In the genomic region with DNA sequence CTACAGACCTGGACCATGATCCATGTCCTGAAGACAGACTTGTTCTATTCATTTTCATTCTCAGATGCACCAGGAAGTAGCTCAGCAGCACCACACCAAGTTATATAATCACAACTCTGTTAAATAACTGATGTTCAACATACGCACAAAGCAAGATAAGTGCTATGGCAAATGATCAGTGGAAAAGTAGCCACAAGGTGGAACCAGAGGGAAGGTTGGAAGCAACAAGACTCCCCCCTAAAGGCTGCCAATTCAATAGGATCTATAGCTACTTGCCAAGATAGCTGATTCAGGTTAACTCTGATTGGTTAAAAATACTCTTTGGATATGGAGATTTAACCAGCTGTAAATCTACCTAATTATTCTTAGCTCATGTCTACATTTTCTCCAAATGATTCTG, we compare ENCODE assay signal across 9 cellular contexts. TPM values are rescaled to one million over a fixed set of nuclear protein-coding genes. Genes with fewer than 3 reads are reported as not detected.
A peak's percentile ranks its signal among the peaks of the same experiment; 100 is the strongest.
DNase-seq lines count a peak whose midpoint lies in the region; ATAC-seq, FAIRE-seq and TF ChIP-seq lines count a peak whose summit lies in the region.
"Had no signal": no experiment of that assay in that cellular context is flagged by ENCODE, and none has a peak within 500 bp of the region (broad histone marks: within the 10 kb centered on the region; RNA-seq: fewer than 3 reads in every experiment).

No MANE protein-coding gene starts in this region.

- 0 out of 3 replicates have a peak, but pooled peaks have one; percentile 36 for ATAC-seq in HepG2
- no peak for ATAC-seq in stimulated activated naive CD8-positive, alpha-beta T cell treated with anti-CD3 and anti-CD28 coated beads, Interleukin-15, Interleukin-2, amounts not matched to agents 100 U/mL and 50 U/mL, for 24 hours

- 0% methylated on average over 1 of the region's 1 CpG for WGBS in HepG2 (ENCODE audit: low lambda C conversion rate)

- TF ChIP-seq POLR2A in HepG2 (IDR thresholded peaks at IDR 0.05; ENCODE audit: insufficient read depth in 1 of 2, low read depth in 2 of 2, low read length in 2 of 2): no peak

- TF ChIP-seq CTCF in BJ (IDR thresholded peaks at IDR 0.05; ENCODE audit: insufficient read depth, low read depth, low read length) (peak; percentile 41; the same call in 1 of the 2 replicates), HepG2 (CRISPR knock-in tag; IDR thresholded peaks at IDR 0.05) (no peak), CD14-positive monocyte (IDR thresholded peaks at IDR 0.05) (no peak)

- no peak for DNase-seq in BJ (ENCODE audit: low read depth)
- peak; percentile 41 for DNase-seq in Karpas-422
- DNase-seq in amniotic stem cell (lab: John Stamatoyannopoulos, UW): peak; percentile 17
- DNase-seq in HepG2 (ENCODE audit: low spot score): peak; percentile 9
- no peak for DNase-seq in T-helper 1 cell
- no peak for DNase-seq in CD14-positive monocyte (ENCODE audit: low spot score)
- no peak for DNase-seq in stimulated activated naive CD8-positive, alpha-beta T cell treated with anti-CD3 and anti-CD28 coated beads, Interleukin-15, Interleukin-2, amounts not matched to agents 100 U/mL and 50 U/mL, for 24 hours
- no peak for DNase-seq in stimulated activated CD4-positive, alpha-beta T cell treated with anti-CD3 and anti-CD28 coated beads, Interleukin-15, amount 100 ng/mL, for 24 hours

- H3K9ac ChIP-seq in Karpas-422 (ENCODE audit: low read length) (no peak overlapping the region), HepG2 (ENCODE audit: insufficient read depth, low read depth, low read length) (no peak overlapping the region)

- H2AFZ ChIP-seq in Karpas-422 (ENCODE audit: low read length): no peak overlapping the region
- H2AFZ ChIP-seq in HepG2 (ENCODE audit: low read length): no peak overlapping the region

- no peak overlapping the region for H3K4me3 ChIP-seq in BJ (ENCODE audit: low read depth, low read length)
- H3K4me3 ChIP-seq in Karpas-422 (ENCODE audit: low read length): no peak overlapping the region
- H3K4me3 ChIP-seq in HepG2 (replicated peaks in 1 of 3; ENCODE audit: insufficient read depth in 1 of 3, low read depth in 2 of 3, low read length in 3 of 3): no peak overlapping the region
- H3K4me3 ChIP-seq: SJSA1 had no signal

- H3K9me3 ChIP-seq in Karpas-422 (ENCODE audit: low read length) (peaks cover 9% of the 10 kb centered on the region), HepG2 (ENCODE audit: low read length) (no peaks in the 10 kb centered on the region)
- H3K9me3 ChIP-seq: SJSA1 had no signal

- no peak overlapping the region for H3K27ac Mint-ChIP-seq in CD14-positive monocyte

- H4K20me1 ChIP-seq in Karpas-422 (ENCODE audit: insufficient read depth, low read depth, low read length): no peaks in the 10 kb centered on the region
- no peaks in the 10 kb centered on the region for H4K20me1 ChIP-seq in HepG2 (ENCODE audit: insufficient read depth, low read length)

- TF ChIP-seq EP300 in HepG2 (IDR thresholded peaks at IDR 0.05; ENCODE audit: low read depth in 2 of 2, low read length in 2 of 2): no peak
- TF ChIP-seq EP300 in HepG2 (CRISPR knock-in tag; IDR thresholded peaks at IDR 0.05; ENCODE audit: borderline replicate concordance): no peak

- H3K4me1 ChIP-seq in Karpas-422 (ENCODE audit: low read length) (no peaks in the 10 kb centered on the region), HepG2 (ENCODE audit: insufficient read depth, low read length) (no peaks in the 10 kb centered on the region)

- H3K27ac ChIP-seq in Karpas-422 (ENCODE audit: low read length) (no peak overlapping the region), HepG2 (ENCODE audit: extremely low read length, insufficient read depth, low read length) (no peak overlapping the region)
- H3K27ac ChIP-seq: SJSA1 had no signal

- H3K4me2 ChIP-seq in Karpas-422 (ENCODE audit: low read depth, low read length, poor library complexity, severe bottlenecking) (no peak overlapping the region), HepG2 (ENCODE audit: low read depth, low read length) (no peak overlapping the region)

- no peak overlapping the region for H3K4me3 Mint-ChIP-seq in CD14-positive monocyte

- no peaks in the 10 kb centered on the region for H3K36me3 Mint-ChIP-seq in CD14-positive monocyte

- in situ Hi-C loops in HepG2 (cut with HindIII; ENCODE audit: extremely low pct_ligation_motif_present, low pct_unique_long_range_greater_than_20kb): no loop called here

- H3K9me3 Mint-ChIP-seq in CD14-positive monocyte: no peaks in the 10 kb centered on the region

- intact Hi-C loops in HepG2 (cut with micrococcal nuclease; ENCODE audit: unreplicated experiment): no loop called here
- intact Hi-C loops in CD14-positive monocyte (cut with micrococcal nuclease): no loop called here

- H3K27me3 Mint-ChIP-seq in CD14-positive monocyte (ENCODE audit: low read depth in 3 of 3): peaks cover 0 to 3% (median 0%) of the 10 kb centered on the region in 3 donors

- no peaks in the 10 kb centered on the region for H3K4me1 Mint-ChIP-seq in CD14-positive monocyte

- no peak for FAIRE-seq in HepG2 (lab: Jason Lieb, UNC)

- BruUV-seq in HepG2 (replicated peaks; lab: Mats Ljungman, UMichigan): no TSS peak

- H3K9me2 ChIP-seq in Karpas-422 (replicated peaks; ENCODE audit: insufficient read depth, low read length): no peaks in the 10 kb centered on the region

- TF ChIP-seq RAD21 in HepG2 (CRISPR knock-in tag; IDR thresholded peaks at IDR 0.05): no peak

- H3K36me3 ChIP-seq in BJ (ENCODE audit: control insufficient read depth, insufficient read depth, low read length) (no peaks in the 10 kb centered on the region), Karpas-422 (ENCODE audit: insufficient read depth, low read length) (no peaks in the 10 kb centered on the region), HepG2 (replicated peaks in 1 of 2; ENCODE audit: control insufficient read depth in 1 of 2, insufficient read depth in 2 of 2, low read length in 2 of 2) (no peaks in the 10 kb centered on the region)
- H3K36me3 ChIP-seq: SJSA1 had no signal

- CTCF ChIA-PET in BJ (lab: Yijun Ruan, JAX) (no interaction called here), HepG2 (lab: Yijun Ruan, JAX; ENCODE audit: low intra/inter-chr PET ratio, low total read pairs) (no interaction called here)

- POLR2A ChIA-PET in BJ (lab: Charles Lee) (no interaction called here), HepG2 (lab: Yijun Ruan, JAX) (no interaction called here)

- H3K79me2 ChIP-seq in Karpas-422 (ENCODE audit: low read length): no peaks in the 10 kb centered on the region
- H3K79me2 ChIP-seq in HepG2 (ENCODE audit: insufficient read depth, low read length): no peaks in the 10 kb centered on the region

- H3K27me3 ChIP-seq in BJ (ENCODE audit: control insufficient read depth, insufficient read depth, low read length): no peaks in the 10 kb centered on the region
- no peaks in the 10 kb centered on the region for H3K27me3 ChIP-seq in Karpas-422 (ENCODE audit: low read length)
- H3K27me3 ChIP-seq in HepG2 (ENCODE audit: control insufficient read depth in 1 of 2, insufficient read depth in 2 of 2, low read length in 2 of 2): no peaks in the 10 kb centered on the region
- H3K27me3 ChIP-seq: SJSA1 had no signal

TF ChIP-seq in HepG2, 621 proteins besides CTCF, POLR2A, EP300 and RAD21 (continues in another document):
- TF ChIP-seq IKZF1 (IDR thresholded peaks at IDR 0.05): no peak

RNA-seq across cellular contexts. Expression of a gene that starts 23.7 kb away (rescaled TPM):
- not detected in 2 replicates for polyA plus RNA-seq in BJ (2011; rRNA removed)
- not detected in 2 replicates for polyA minus RNA-seq in BJ (2011; rRNA and poly(A)+ RNA removed)
- total RNA-seq in Karpas-422 (2014; rRNA removed; shearing (Covaris generic); ENCODE audit: low replicate concordance): not detected in 2 replicates
- not detected in 2 replicates for total RNA-seq in HepG2 (2016; rRNA removed; fragmentation: Illumina TruSeq; extraction: Trizol)
- total RNA-seq in HepG2 (2016; cell fraction: cytosol; rRNA removed; fragmentation: Illumina TruSeq; extraction: Trizol; ENCODE audit: low read depth): not detected in 2 replicates
- not detected in 2 replicates for total RNA-seq in HepG2 (2016; cell fraction: insoluble cytoplasmic fraction; rRNA removed; fragmentation: Illumina TruSeq; extraction: Trizol)
- not detected in 2 replicates for total RNA-seq in HepG2 (2016; cell fraction: membrane; rRNA removed; fragmentation: Illumina TruSeq; extraction: Trizol)
- not detected in 2 replicates for total RNA-seq in HepG2 (2016; cell fraction: nucleus; rRNA removed; fragmentation: Illumina TruSeq; extraction: Trizol)
- polyA plus RNA-seq in HepG2 (2011; rRNA removed): not detected in 2 replicates
- polyA plus RNA-seq in HepG2 (2011; cell fraction: cytosol; rRNA removed): not detected in 2 replicates
- not detected in 2 replicates for polyA plus RNA-seq in HepG2 (2011; cell fraction: nucleus; rRNA removed)
- polyA plus RNA-seq in HepG2 (2012): not detected in 2 replicates
- polyA plus RNA-seq in HepG2 (2016; cell fraction: cytosol; fragmentation: Illumina TruSeq; extraction: Trizol; ENCODE audit: low read depth): not detected in 2 replicates
- polyA plus RNA-seq in HepG2 (2016; cell fraction: insoluble cytoplasmic fraction; fragmentation: Illumina TruSeq; extraction: Trizol; ENCODE audit: low read depth): not detected in 2 replicates
- not detected in 2 replicates for polyA plus RNA-seq in HepG2 (2016; cell fraction: membrane; fragmentation: Illumina TruSeq; extraction: Trizol; ENCODE audit: low read depth)
- not detected in 2 replicates for polyA plus RNA-seq in HepG2 (2016; cell fraction: nucleus; fragmentation: Illumina TruSeq; extraction: Trizol; ENCODE audit: insufficient read depth, low read depth)
- not detected in 2 replicates for polyA minus RNA-seq in HepG2 (2011; rRNA and poly(A)+ RNA removed; ENCODE audit: low replicate concordance)
- not detected in 2 replicates for polyA minus RNA-seq in HepG2 (2011; cell fraction: cytosol; rRNA and poly(A)+ RNA removed)
- polyA minus RNA-seq in HepG2 (2011; cell fraction: nucleus; rRNA and poly(A)+ RNA removed): not detected in 2 replicates
- polyA plus RNA-seq in CD14-positive monocyte: not detected
- total RNA-seq: SJSA1 had no signal

Comparison
In these comparisons a context has a peak if more than half of its experiments do, and no peak if none do; other contexts are left out.
1. DNase-seq: peak in Karpas-422 (single experiment), amniotic stem cell (single experiment) and HepG2 (single experiment); none in BJ (single experiment), T-helper 1 cell (0 of 5), CD14-positive monocyte (single experiment), stimulated activated naive CD8-positive, alpha-beta T cell treated with anti-CD3 and anti-CD28 coated beads, Interleukin-15, Interleukin-2, amounts not matched to agents 100 U/mL and 50 U/mL, for 24 hours (single experiment) and stimulated activated CD4-positive, alpha-beta T cell treated with anti-CD3 and anti-CD28 coated beads, Interleukin-15, amount 100 ng/mL, for 24 hours (single experiment).